12 cellular contexts compared by ENCODE assay signal in the genomic region with DNA sequence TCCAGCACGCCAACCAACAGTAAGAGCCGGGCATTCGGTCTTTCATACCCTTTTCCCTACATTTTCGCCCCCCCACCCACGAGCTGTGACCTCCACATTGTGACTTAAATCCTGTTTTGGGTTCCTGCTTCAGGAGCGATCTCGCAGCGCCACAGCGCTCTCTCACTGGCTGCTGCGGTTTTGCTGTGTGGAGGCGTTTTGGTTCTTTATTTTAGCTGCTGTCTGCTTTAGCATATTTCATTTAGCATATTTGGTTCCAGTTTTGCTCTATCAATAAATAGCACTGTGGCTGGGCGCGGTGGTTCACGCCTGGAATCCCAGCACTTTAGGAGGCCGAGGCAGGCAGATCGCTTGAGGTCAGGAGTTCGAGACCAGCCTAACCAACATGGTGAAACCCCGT. TPM values are rescaled to one million over a fixed set of nuclear protein-coding genes. Genes with fewer than 3 reads are reported as not detected.
DNase-seq lines count a peak whose midpoint lies in the region; ATAC-seq and TF ChIP-seq lines count a peak whose summit lies in the region.
"Had no signal": no experiment of that assay in that cellular context is flagged by ENCODE, and none has a peak within 500 bp of the region (broad histone marks: within the 10 kb centered on the region; RNA-seq: fewer than 3 reads in every experiment).

No MANE protein-coding gene starts in this region.

- no peak overlapping the region for H3K4me3 Mint-ChIP-seq in activated CD4-positive, alpha-beta memory T cell treated with anti-CD3 and anti-CD28 coated beads for 36 hours
- H3K4me3 Mint-ChIP-seq in activated CD4-positive, alpha-beta memory T cell treated with anti-CD3 and anti-CD28 coated beads, Interleukin-2, amount 10 ng/mL, durations not matched to agents 7 days and 5 days = no peak overlapping the region

- POLR2A ChIA-PET in activated CD4-positive, alpha-beta memory T cell treated with anti-CD3 and anti-CD28 coated beads for 36 hours (lab: Charles Lee) = no interaction called here
- POLR2A ChIA-PET in activated CD4-positive, alpha-beta memory T cell treated with anti-CD3 and anti-CD28 coated beads, Interleukin-2, amount 10 ng/mL, durations not matched to agents 7 days and 5 days (lab: Charles Lee) = no interaction called here

- H3K9me3 Mint-ChIP-seq in activated CD4-positive, alpha-beta memory T cell treated with anti-CD3 and anti-CD28 coated beads for 36 hours = no peaks in the 10 kb centered on the region
- no peaks in the 10 kb centered on the region for H3K9me3 Mint-ChIP-seq in activated CD4-positive, alpha-beta memory T cell treated with anti-CD3 and anti-CD28 coated beads, Interleukin-2, amount 10 ng/mL, durations not matched to agents 7 days and 5 days

- H3K36me3 ChIP-seq in BLaER1 treated with 17β-estradiol and CSF1 and Interleukin-3, amounts not matched to agents 10 nM and 100 nM = peaks cover 83 to 100% (median 98%) of the 10 kb centered on the region in 11 experiments
- no peaks in the 10 kb centered on the region for H3K36me3 ChIP-seq in mucosa of descending colon (ENCODE audit: low read depth)

- intact Hi-C loops in activated CD4-positive, alpha-beta memory T cell treated with anti-CD3 and anti-CD28 coated beads for 36 hours (cut with micrococcal nuclease) = no loop called here
- intact Hi-C loops in dorsolateral prefrontal cortex (cut with DNase I) = no loop called here
- intact Hi-C loops in mucosa of descending colon (cut with DNase I, micrococcal nuclease) = no loop called here

- ATAC-seq in mucosa of descending colon = no peak
- ATAC-seq: HCT116 had no signal

- H3K9me3 ChIP-seq in BLaER1 treated with 17β-estradiol and CSF1 and Interleukin-3, amounts not matched to agents 10 nM and 100 nM (replicated peaks in 1 of 11) = no peaks in the 10 kb centered on the region
- no peaks in the 10 kb centered on the region for H3K9me3 ChIP-seq in mucosa of descending colon

- H3K4me2 ChIP-seq in BLaER1 treated with 17β-estradiol and CSF1 and Interleukin-3, amounts not matched to agents 10 nM and 100 nM = peak overlapping the region; percentile 28 to 67 (median 58)

- peak; percentile 31 for DNase-seq in activated CD4-positive, alpha-beta memory T cell treated with anti-CD3 and anti-CD28 coated beads for 36 hours
- DNase-seq in activated CD4-positive, alpha-beta memory T cell treated with anti-CD3 and anti-CD28 coated beads, Interleukin-2, amount 10 ng/mL, durations not matched to agents 7 days and 5 days = no peak
- peak; percentile 74 for DNase-seq in MV-4-11 (lab: John Stamatoyannopoulos, UW)
- peak in 2 of 10 donors; percentile 44 to 51 for DNase-seq in dorsolateral prefrontal cortex
- DNase-seq in DMS153 (lab: John Stamatoyannopoulos, UW) = no peak
- no peak for DNase-seq in T-helper 2 cell
- DNase-seq in mucosa of descending colon = no peak
- DNase-seq: ACHN had no signal

- no peaks in the 10 kb centered on the region for H3K27me3 Mint-ChIP-seq in activated CD4-positive, alpha-beta memory T cell treated with anti-CD3 and anti-CD28 coated beads for 36 hours
- H3K27me3 Mint-ChIP-seq in activated CD4-positive, alpha-beta memory T cell treated with anti-CD3 and anti-CD28 coated beads, Interleukin-2, amount 10 ng/mL, durations not matched to agents 7 days and 5 days = no peaks in the 10 kb centered on the region

- H3K4me3 ChIP-seq in BLaER1 treated with 17β-estradiol and CSF1 and Interleukin-3, amounts not matched to agents 10 nM and 100 nM = no peak overlapping the region
- H3K4me3 ChIP-seq in dorsolateral prefrontal cortex = no peak overlapping the region
- H3K4me3 ChIP-seq in mucosa of descending colon = no peak overlapping the region

- peaks cover 6% of the 10 kb centered on the region for H3K4me1 Mint-ChIP-seq in activated CD4-positive, alpha-beta memory T cell treated with anti-CD3 and anti-CD28 coated beads for 36 hours (ENCODE audit: low read depth)
- peaks cover 4% of the 10 kb centered on the region for H3K4me1 Mint-ChIP-seq in activated CD4-positive, alpha-beta memory T cell treated with anti-CD3 and anti-CD28 coated beads, Interleukin-2, amount 10 ng/mL, durations not matched to agents 7 days and 5 days

- no peaks in the 10 kb centered on the region for H3K27me3 ChIP-seq in BLaER1 treated with 17β-estradiol and CSF1 and Interleukin-3, amounts not matched to agents 10 nM and 100 nM
- no peaks in the 10 kb centered on the region for H3K27me3 ChIP-seq in dorsolateral prefrontal cortex

- TF ChIP-seq CTCF in dorsolateral prefrontal cortex (IDR thresholded peaks at IDR 0.05 in 54 of 56, conservative IDR thresholded peaks at IDR 0.05 in 2 of 56; ENCODE audit: low read depth in 1 of 56, partially characterized antibody in 56 of 56) (no peak), mucosa of descending colon (IDR thresholded peaks at IDR 0.05) (no peak)

- peak overlapping the region in 3 of 11 experiments; percentile 4 to 24 (median 17); a peak in 1 of 22 replicates for H3K9ac ChIP-seq in BLaER1 treated with 17β-estradiol and CSF1 and Interleukin-3, amounts not matched to agents 10 nM and 100 nM

- peaks cover 35% of the 10 kb centered on the region for H3K36me3 Mint-ChIP-seq in activated CD4-positive, alpha-beta memory T cell treated with anti-CD3 and anti-CD28 coated beads for 36 hours
- H3K36me3 Mint-ChIP-seq in activated CD4-positive, alpha-beta memory T cell treated with anti-CD3 and anti-CD28 coated beads, Interleukin-2, amount 10 ng/mL, durations not matched to agents 7 days and 5 days (ENCODE audit: low read depth) = peaks cover 38% of the 10 kb centered on the region

- peaks cover 13 to 57% (median 45%) of the 10 kb centered on the region in 10 experiments for H3K4me1 ChIP-seq in BLaER1 treated with 17β-estradiol and CSF1 and Interleukin-3, amounts not matched to agents 10 nM and 100 nM
- H3K4me1 ChIP-seq in mucosa of descending colon (ENCODE audit: low read depth) = no peaks in the 10 kb centered on the region

- peaks cover 7 to 94% (median 83%) of the 10 kb centered on the region in 11 experiments; a peak in 21 of 22 replicates for H4K20me1 ChIP-seq in BLaER1 treated with 17β-estradiol and CSF1 and Interleukin-3, amounts not matched to agents 10 nM and 100 nM

- no peak overlapping the region for H3K27ac Mint-ChIP-seq in activated CD4-positive, alpha-beta memory T cell treated with anti-CD3 and anti-CD28 coated beads for 36 hours
- H3K27ac Mint-ChIP-seq in activated CD4-positive, alpha-beta memory T cell treated with anti-CD3 and anti-CD28 coated beads, Interleukin-2, amount 10 ng/mL, durations not matched to agents 7 days and 5 days = no peak overlapping the region

- CTCF ChIA-PET in activated CD4-positive, alpha-beta memory T cell treated with anti-CD3 and anti-CD28 coated beads for 36 hours (lab: Charles Lee) = interaction anchor here (0.9 to 1.3 kb wide), 3 partner anchors 10 to 24 kb away, joined by 3 to 10 read pairs (median 3); a partner anchor contains a TSS
- CTCF ChIA-PET in activated CD4-positive, alpha-beta memory T cell treated with anti-CD3 and anti-CD28 coated beads, Interleukin-2, amount 10 ng/mL, durations not matched to agents 7 days and 5 days (lab: Charles Lee) = interaction anchor here (0.6 kb wide), 1 partner anchor 368 kb away, joined by 4 read pairs; no protein-coding TSS in a partner anchor

- H3K27ac ChIP-seq in BLaER1 treated with 17β-estradiol and CSF1 and Interleukin-3, amounts not matched to agents 10 nM and 100 nM = peak overlapping the region in 2 of 11 experiments; percentile 14 to 18; a peak in 1 of 22 replicates
- H3K27ac ChIP-seq in dorsolateral prefrontal cortex = peak overlapping the region in 35 of 59 donors; percentile 6 to 69 (median 40)
- H3K27ac ChIP-seq: C4-2B, HL-60 had no signal

RNA-seq across cellular contexts. Expression of a gene that starts 19.6 kb away (rescaled TPM):
- total RNA-seq in activated CD4-positive, alpha-beta memory T cell treated with anti-CD3 and anti-CD28 coated beads for 36 hours = 10 to 100 TPM; 21.0 to 24.0 TPM
- 10 to 100 TPM; 25.4 to 27.4 TPM for total RNA-seq in activated CD4-positive, alpha-beta memory T cell treated with anti-CD3 and anti-CD28 coated beads, Interleukin-2, amount 10 ng/mL, durations not matched to agents 7 days and 5 days
- 10 to 100 TPM; 22.3 to 60.9 (median 39.3) TPM for total RNA-seq in dorsolateral prefrontal cortex
- total RNA-seq in mucosa of descending colon = 10 to 100 TPM; 15.5 to 20.9 (median 19.2) TPM

RNA-seq across cellular contexts. Expression of a gene that starts 23.7 kb away (rescaled TPM):
- total RNA-seq in activated CD4-positive, alpha-beta memory T cell treated with anti-CD3 and anti-CD28 coated beads for 36 hours = 10 to 100 TPM; 45.6 to 46.2 TPM
- total RNA-seq in activated CD4-positive, alpha-beta memory T cell treated with anti-CD3 and anti-CD28 coated beads, Interleukin-2, amount 10 ng/mL, durations not matched to agents 7 days and 5 days = 10 to 100 TPM; 38.2 to 42.7 TPM
- total RNA-seq in dorsolateral prefrontal cortex (100 to 1,000 TPM in 2 of 120 experiments, 10 to 100 TPM in 118; 61.3 to 107 (median 73.1) TPM), mucosa of descending colon (10 to 100 TPM; 37.7 to 52.7 (median 48.9) TPM)

RNA-seq across cellular contexts. Expression of a gene that starts 25.9 kb away (rescaled TPM):
- total RNA-seq in activated CD4-positive, alpha-beta memory T cell treated with anti-CD3 and anti-CD28 coated beads for 36 hours = 100 to 1,000 TPM; 126 TPM
- total RNA-seq in activated CD4-positive, alpha-beta memory T cell treated with anti-CD3 and anti-CD28 coated beads, Interleukin-2, amount 10 ng/mL, durations not matched to agents 7 days and 5 days = 10 to 100 TPM; 80.0 to 85.4 TPM
- 100 to 1,000 TPM in 67 of 120 experiments, 10 to 100 TPM in 53; 63.4 to 133 (median 103) TPM for total RNA-seq in dorsolateral prefrontal cortex
- total RNA-seq in mucosa of descending colon = 10 to 100 TPM; 38.5 to 53.1 (median 46.6) TPM

RNA-seq across cellular contexts. Expression of a gene that starts 38.2 kb away (rescaled TPM):
- total RNA-seq in activated CD4-positive, alpha-beta memory T cell treated with anti-CD3 and anti-CD28 coated beads for 36 hours = under 1 TPM in 1 of 2 experiments, not detected in 1; 0.31 TPM
- not detected for total RNA-seq in activated CD4-positive, alpha-beta memory T cell treated with anti-CD3 and anti-CD28 coated beads, Interleukin-2, amount 10 ng/mL, durations not matched to agents 7 days and 5 days
- 100 to 1,000 TPM in 107 of 120 experiments, 10 to 100 TPM in 13; 43.9 to 237 (median 155) TPM for total RNA-seq in dorsolateral prefrontal cortex
- total RNA-seq in mucosa of descending colon = 1 to 10 TPM in 1 of 3 donors, under 1 TPM in 2; 0.20 to 1.7 (median 0.80) TPM

RNA-seq across cellular contexts. Expression of a gene that starts 56.9 kb away (rescaled TPM):
- total RNA-seq in activated CD4-positive, alpha-beta memory T cell treated with anti-CD3 and anti-CD28 coated beads for 36 hours = under 1 TPM; 0.53 to 0.88 TPM
- total RNA-seq in activated CD4-positive, alpha-beta memory T cell treated with anti-CD3 and anti-CD28 coated beads, Interleukin-2, amount 10 ng/mL, durations not matched to agents 7 days and 5 days = under 1 TPM; 0.25 to 0.40 TPM
- total RNA-seq in dorsolateral prefrontal cortex = 100 to 1,000 TPM in 55 of 120 experiments, 10 to 100 TPM in 65; 71.9 to 184 (median 98.1) TPM
- total RNA-seq in mucosa of descending colon = 1 to 10 TPM; 2.5 to 6.9 (median 2.9) TPM

Comparison
In these comparisons a context has a peak if more than half of its experiments do, and no peak if none do; other contexts are left out.
1. DNase-seq: peak in activated CD4-positive, alpha-beta memory T cell treated with anti-CD3 and anti-CD28 coated beads for 36 hours (single experiment) and MV-4-11 (single experiment); none in activated CD4-positive, alpha-beta memory T cell treated with anti-CD3 and anti-CD28 coated beads, Interleukin-2, amount 10 ng/mL, durations not matched to agents 7 days and 5 days (single experiment), DMS153 (single experiment), T-helper 2 cell (0 of 5) and mucosa of descending colon (0 of 3).